18 cellular contexts compared by ENCODE assay signal in the genomic region with DNA sequence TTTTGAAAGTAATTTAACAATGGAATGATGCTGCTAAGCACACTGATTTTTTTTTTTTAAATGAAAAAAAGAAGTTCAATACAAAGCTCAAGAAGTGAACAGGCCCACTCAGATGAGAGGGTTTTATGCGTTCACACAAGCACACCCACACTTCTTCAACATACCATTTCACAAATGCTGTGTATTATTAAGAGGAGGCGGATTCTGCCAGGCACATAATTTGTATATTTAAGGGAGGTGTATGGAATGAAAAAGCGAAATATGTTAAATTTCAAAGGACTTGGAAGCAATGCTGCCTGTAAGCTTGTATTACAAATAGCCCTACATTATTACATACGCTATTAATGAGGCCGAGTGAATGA.
A peak's percentile ranks its signal among the peaks of the same experiment; 100 is the strongest.
DNase-seq lines count a peak whose midpoint lies in the region; ATAC-seq and TF ChIP-seq lines count a peak whose summit lies in the region.
"Had no signal": no experiment of that assay in that cellular context is flagged by ENCODE, and none has a peak within 500 bp of the region (broad histone marks: within the 10 kb centered on the region; RNA-seq: fewer than 3 reads in every experiment).

No MANE protein-coding gene starts in this region.

- peaks cover 50% of the 10 kb centered on the region for H3K4me1 ChIP-seq in GM23338 (ENCODE audit: insufficient read depth)
- peaks cover 29% of the 10 kb centered on the region for H3K4me1 ChIP-seq in IMR-90 (ENCODE audit: control insufficient read depth, insufficient read depth, low read length)
- H3K4me1 ChIP-seq: parathyroid adenoma, suprapubic skin had no signal

- BruUV-seq in IMR-90 (replicated peaks; lab: Mats Ljungman, UMichigan) = no TSS peak

- H3K27me3 Mint-ChIP-seq in GM23338 (ENCODE audit: insufficient read depth, low read depth, poor library complexity) (peaks cover 1% of the 10 kb centered on the region), brain (peaks cover 2% of the 10 kb centered on the region), progenitor cell of endocrine pancreas (no peaks in the 10 kb centered on the region)
- H3K27me3 Mint-ChIP-seq: naive thymus-derived CD8-positive, alpha-beta T cell had no signal

- CTCF ChIA-PET in IMR-90 (lab: Yijun Ruan, JAX) = interaction anchor here (1.1 to 1.3 kb wide), 2 partner anchors 13 to 42 kb away, joined by 3 to 6 read pairs; no protein-coding TSS in a partner anchor

- dilution Hi-C loops in IMR-90 (cut with HindIII; ENCODE audit: low sequenced_read_pairs, unreplicated experiment) = no loop called here

- H3K79me1 ChIP-seq in IMR-90 (ENCODE audit: low read depth in 1 of 2, low read length in 2 of 2) = no peaks in the 10 kb centered on the region

- no peak overlapping the region for H2BK15ac ChIP-seq in IMR-90 (ENCODE audit: low read depth, low read length)

- H3K4me3 ChIP-seq in GM23338 (no peak overlapping the region), IMR-90 (ENCODE audit: insufficient read depth, low read depth, low read length) (no peak overlapping the region)
- H3K4me3 ChIP-seq: suprapubic skin had no signal

- H4K20me1 ChIP-seq in GM23338 (replicated peaks; ENCODE audit: insufficient read depth) (no peaks in the 10 kb centered on the region), IMR-90 (ENCODE audit: insufficient read depth, low read length) (no peaks in the 10 kb centered on the region)

- H3K36me3 ChIP-seq in GM23338 (ENCODE audit: insufficient read depth) (no peaks in the 10 kb centered on the region), IMR-90 (ENCODE audit: control insufficient read depth, insufficient read depth, low read length) (no peaks in the 10 kb centered on the region)

- H3K4ac ChIP-seq in IMR-90 (ENCODE audit: low read depth, low read length) = no peak overlapping the region

- no peaks in the 10 kb centered on the region for H3K9me3 ChIP-seq in IMR-90 (ENCODE audit: control insufficient read depth, insufficient read depth, low read length)
- H3K9me3 ChIP-seq: suprapubic skin had no signal

- peaks cover 18% of the 10 kb centered on the region for H3K9me1 ChIP-seq in IMR-90 (ENCODE audit: insufficient read depth, low read length)

- TF ChIP-seq CTCF in GM23338 (conservative IDR thresholded peaks at IDR 0.05; ENCODE audit: low read depth in 2 of 2) = no peak
- no peak for TF ChIP-seq CTCF in IMR-90 (conservative IDR thresholded peaks at IDR 0.05; ENCODE audit: low read depth, low read length)
- TF ChIP-seq CTCF in brain (conservative IDR thresholded peaks at IDR 0.05) = no peak
- TF ChIP-seq CTCF in progenitor cell of endocrine pancreas (IDR thresholded peaks at IDR 0.05; ENCODE audit: unreplicated experiment) = no peak

- H3K9me2 ChIP-seq in GM23338 (ENCODE audit: insufficient read depth) = no peaks in the 10 kb centered on the region

- WGBS in IMR-90 (ENCODE audit: extremely low coverage in 2 of 2, insufficient read length in 1 of 2), 2 experiments = no CpG with 5 or more reads among the region's 5 CpGs

- TF ChIP-seq POLR2A in IMR-90 (IDR thresholded peaks at IDR 0.05; ENCODE audit: low read depth, low read length) = no peak

- H3K4me3 Mint-ChIP-seq in GM23338 = no peak overlapping the region
- peak overlapping the region in 4 of 5 experiments; percentile 28 to 80 (median 67) for H3K4me3 Mint-ChIP-seq in brain
- H3K4me3 Mint-ChIP-seq in progenitor cell of endocrine pancreas (ENCODE audit: low read depth) = peak overlapping the region; percentile 6
- H3K4me3 Mint-ChIP-seq: H9; mesothelial cell of epicardium; naive thymus-derived CD8-positive, alpha-beta T cell; T-helper 1 cell treated with Interleukin-12 subunit alpha and Interleukin-12 subunit beta and Interleukin-4 antibody, amounts not matched to agents 30 μg/mL and 1 μg/mL, for 36 hours had no signal

- no peak overlapping the region for H4K91ac ChIP-seq in IMR-90 (ENCODE audit: insufficient read depth, low read depth, low read length)

- H3K27me3 ChIP-seq in GM23338 (ENCODE audit: insufficient read depth) (no peaks in the 10 kb centered on the region), IMR-90 (ENCODE audit: control insufficient read depth, insufficient read depth, low read length) (no peaks in the 10 kb centered on the region)
- H3K27me3 ChIP-seq: suprapubic skin had no signal

- H3K36me3 Mint-ChIP-seq in GM23338 (ENCODE audit: low read depth) = no peaks in the 10 kb centered on the region
- H3K36me3 Mint-ChIP-seq in brain = peaks cover 21% of the 10 kb centered on the region
- H3K36me3 Mint-ChIP-seq in progenitor cell of endocrine pancreas (ENCODE audit: insufficient read depth) = peaks cover 16% of the 10 kb centered on the region

- H2BK20ac ChIP-seq in IMR-90 (ENCODE audit: low read depth, low read length) = no peak overlapping the region

- no peak overlapping the region for H3K23ac ChIP-seq in IMR-90 (ENCODE audit: low read depth, low read length)

- TF ChIP-seq RAD21 in IMR-90 (IDR thresholded peaks at IDR 0.05; ENCODE audit: low read length) = no peak

- H2AK9ac ChIP-seq in IMR-90 (replicated peaks; ENCODE audit: low read depth, low read length, poor library complexity) = no peak overlapping the region

- no peak for DNase-seq in GM23338 (ENCODE audit: low spot score)
- no peak for DNase-seq in IMR-90
- DNase-seq in progenitor cell of endocrine pancreas (ENCODE audit: low spot score, unreplicated experiment) = no peak
- DNase-seq in GOT3 (lab: John Stamatoyannopoulos, UW) = no peak
- DNase-seq in activated CD8-positive, alpha-beta memory T cell treated with anti-CD3 and anti-CD28 coated beads, Interleukin-2, amount 50 U/mL, for 4 hours = no peak
- DNase-seq: activated CD4-positive, alpha-beta T cell treated with anti-CD3 and anti-CD28 coated beads, Interleukin-2, amount 50 U/mL, for 1 hour; GDM1; H9; KBM-7; MM.1S; naive thymus-derived CD8-positive, alpha-beta T cell; NCI-H1436 treated with DMSO at 0.1 percent for 48 hours had no signal

- in situ Hi-C loops in IMR-90 (cut with MboI; ENCODE audit: low sequenced_read_pairs) = no loop called here

- peaks cover 48% of the 10 kb centered on the region for H3K4me1 Mint-ChIP-seq in GM23338
- peaks cover 64% of the 10 kb centered on the region for H3K4me1 Mint-ChIP-seq in brain
- peaks cover 54% of the 10 kb centered on the region for H3K4me1 Mint-ChIP-seq in progenitor cell of endocrine pancreas (ENCODE audit: low read depth)
- H3K4me1 Mint-ChIP-seq: mesothelial cell of epicardium had no signal

- H3K9ac ChIP-seq in IMR-90 (ENCODE audit: low read depth, low read length) = no peak overlapping the region
- H3K9ac ChIP-seq: parathyroid adenoma had no signal

- no peak overlapping the region for H2BK5ac ChIP-seq in IMR-90 (ENCODE audit: low read depth, low read length, poor library complexity, severe bottlenecking)

- H3K9me3 Mint-ChIP-seq in GM23338 (no peaks in the 10 kb centered on the region; the same call in 2 of the 3 replicates), brain (peaks cover 0 to 3% (median 2%) of the 10 kb centered on the region in 5 experiments), progenitor cell of endocrine pancreas (ENCODE audit: low read depth) (no peaks in the 10 kb centered on the region)
- H3K9me3 Mint-ChIP-seq: H9; naive thymus-derived CD8-positive, alpha-beta T cell; T-helper 1 cell treated with Interleukin-12 subunit alpha and Interleukin-12 subunit beta and Interleukin-4 antibody, amounts not matched to agents 30 μg/mL and 1 μg/mL, for 36 hours had no signal

- no peaks in the 10 kb centered on the region for H3K79me2 ChIP-seq in GM23338 (replicated peaks; ENCODE audit: insufficient read depth)
- H3K79me2 ChIP-seq: parathyroid adenoma had no signal

- no peak overlapping the region for H4K5ac ChIP-seq in IMR-90 (ENCODE audit: low read depth, low read length)

- no peaks in the 10 kb centered on the region for H3F3A ChIP-seq in GM23338 (replicated peaks; ENCODE audit: low read depth)

- H2AFZ ChIP-seq in GM23338 (no peak overlapping the region), IMR-90 (replicated peaks; ENCODE audit: low read length, poor library complexity) (no peak overlapping the region)
- H2AFZ ChIP-seq: parathyroid adenoma had no signal

- no peak overlapping the region for H2BK120ac ChIP-seq in IMR-90 (ENCODE audit: low read depth, low read length)

- H3K4me2 ChIP-seq in GM23338 = no peak overlapping the region; the same call in 1 of the 2 replicates
- peak overlapping the region; percentile 3; the same call in 1 of the 2 replicates for H3K4me2 ChIP-seq in IMR-90 (ENCODE audit: low read depth, low read length)

- POLR2A ChIA-PET in IMR-90 (lab: Charles Lee; ENCODE audit: unreplicated experiment) = interaction anchor here (0.6 kb wide), 1 partner anchor 27 kb away, joined by 3 read pairs; no protein-coding TSS in a partner anchor

- H4K8ac ChIP-seq in IMR-90 (ENCODE audit: low read depth in 2 of 2, low read length in 2 of 2) = no peak overlapping the region

- H3K27ac Mint-ChIP-seq in GM23338 (peak overlapping the region; percentile 74), brain (peak overlapping the region; percentile 81 to 98 (median 86)), progenitor cell of endocrine pancreas (peak overlapping the region; percentile 98)
- H3K27ac Mint-ChIP-seq: mesothelial cell of epicardium; naive thymus-derived CD8-positive, alpha-beta T cell had no signal

- H3K27ac ChIP-seq in GM23338 (ENCODE audit: low read depth) (no peak overlapping the region), IMR-90 (ENCODE audit: insufficient read depth, low read length) (no peak overlapping the region)
- H3K27ac ChIP-seq: parathyroid adenoma, suprapubic skin had no signal

- H3K18ac ChIP-seq in IMR-90 (ENCODE audit: low read depth, low read length) = no peak overlapping the region

- ATAC-seq in GM23338 (no peak), IMR-90 (ENCODE audit: low read depth) (no peak), HG03378 (IDR thresholded peaks at IDR 0.05; ENCODE audit: unreplicated experiment) (no peak)
- ATAC-seq: naive thymus-derived CD8-positive, alpha-beta T cell had no signal

- no peak overlapping the region for H3K56ac ChIP-seq in IMR-90 (ENCODE audit: extremely low read depth, insufficient read depth, low read length)

- intact Hi-C loops in IMR-90 (cut with micrococcal nuclease) = no loop called here

- H2AK5ac ChIP-seq in IMR-90 (ENCODE audit: low read depth, low read length) = no peak overlapping the region

- H3K14ac ChIP-seq in IMR-90 (replicated peaks; ENCODE audit: low read depth, low read length) = no peak overlapping the region

TF ChIP-seq in GM23338, 12 proteins besides CTCF, POLR2A, EP300 and RAD21 (continues in another document):
- TF ChIP-seq POLR2AphosphoS5 (IDR thresholded peaks at IDR 0.05; ENCODE audit: low read depth) (no peak), JUNB (IDR thresholded peaks at IDR 0.05; ENCODE audit: unreplicated experiment) (no peak), ZNF331 (CRISPR knock-in tag; IDR thresholded peaks at IDR 0.05; ENCODE audit: low read depth) (no peak), NANOG (IDR thresholded peaks at IDR 0.05; ENCODE audit: borderline replicate concordance) (no peak)

TF ChIP-seq in IMR-90, 13 proteins besides CTCF, POLR2A, EP300 and RAD21 (continues in another document):
- TF ChIP-seq RFX5 (IDR thresholded peaks at IDR 0.05; ENCODE audit: low read depth, low read length) = no peak
- no peak for TF ChIP-seq MXI1 (IDR thresholded peaks at IDR 0.05; ENCODE audit: borderline replicate concordance, low read depth, low read length)
